1 cellular context compared by ENCODE assay signal in the genomic region with DNA sequence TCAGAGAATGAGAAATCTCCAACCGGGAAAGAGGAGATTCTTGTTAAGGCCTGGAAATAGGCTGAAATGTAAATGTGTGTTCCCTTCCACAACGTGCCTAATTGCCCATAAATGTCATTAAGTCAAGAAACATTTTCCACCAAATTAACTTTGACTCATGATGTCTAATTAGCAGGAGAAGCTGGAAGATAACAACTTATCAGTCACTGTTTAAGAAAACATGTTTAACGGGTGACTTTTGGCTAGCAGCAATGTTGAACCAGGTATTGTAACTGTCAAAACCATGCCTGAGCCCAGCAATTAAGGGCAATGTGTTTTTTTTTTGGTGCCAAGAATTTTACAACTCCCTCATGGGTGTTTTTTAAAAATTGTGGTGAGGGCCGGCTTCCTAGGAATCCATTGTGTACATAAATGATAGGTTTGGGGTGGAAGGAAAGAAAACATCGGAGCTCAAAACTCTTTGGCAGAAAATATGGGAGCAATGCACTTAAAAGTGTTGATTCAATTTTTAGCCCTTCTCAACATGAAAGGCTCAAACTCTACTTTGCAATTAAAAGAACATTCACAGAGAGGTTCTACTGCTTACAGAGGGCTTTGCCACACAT.
A peak's percentile ranks its signal among the peaks of the same experiment; 100 is the strongest.
TF ChIP-seq lines count a peak whose summit lies in the region.

No MANE protein-coding gene starts in this region.

TF ChIP-seq in HEK293, 187 proteins besides CTCF, POLR2A, EP300 and RAD21 (continued from another document):
- peak; percentile 100 for TF ChIP-seq OSR2 (tag by site-specific recombination; IDR thresholded peaks at IDR 0.05)
- peak; percentile 98 for TF ChIP-seq WT1 (tag by site-specific recombination; IDR thresholded peaks at IDR 0.05)
- TF ChIP-seq SP7 (tag by site-specific recombination; IDR thresholded peaks at IDR 0.05), result peak; percentile 100
- TF ChIP-seq ZSCAN16 (tag by site-specific recombination; IDR thresholded peaks at IDR 0.05), result peak; percentile 29; the same call in 1 of the 2 replicates
- peak; percentile 45; the same call in 1 of the 2 replicates for TF ChIP-seq ZBTB17 (tag by site-specific recombination; IDR thresholded peaks at IDR 0.05)
- peak; percentile 83 for TF ChIP-seq KLF8 (tag by site-specific recombination; IDR thresholded peaks at IDR 0.05)
- peak; percentile 83 for TF ChIP-seq ZNF391 (tag by site-specific recombination; IDR thresholded peaks at IDR 0.05; ENCODE audit: borderline replicate concordance, low read depth)
- TF ChIP-seq ZNF239 (tag by site-specific recombination; IDR thresholded peaks at IDR 0.05), result peak; percentile 88; the same call in 1 of the 2 replicates
- peak; percentile 41; the same call in 1 of the 2 replicates for TF ChIP-seq ZBTB6 (tag by site-specific recombination; IDR thresholded peaks at IDR 0.05)
- TF ChIP-seq, protein P1, sequence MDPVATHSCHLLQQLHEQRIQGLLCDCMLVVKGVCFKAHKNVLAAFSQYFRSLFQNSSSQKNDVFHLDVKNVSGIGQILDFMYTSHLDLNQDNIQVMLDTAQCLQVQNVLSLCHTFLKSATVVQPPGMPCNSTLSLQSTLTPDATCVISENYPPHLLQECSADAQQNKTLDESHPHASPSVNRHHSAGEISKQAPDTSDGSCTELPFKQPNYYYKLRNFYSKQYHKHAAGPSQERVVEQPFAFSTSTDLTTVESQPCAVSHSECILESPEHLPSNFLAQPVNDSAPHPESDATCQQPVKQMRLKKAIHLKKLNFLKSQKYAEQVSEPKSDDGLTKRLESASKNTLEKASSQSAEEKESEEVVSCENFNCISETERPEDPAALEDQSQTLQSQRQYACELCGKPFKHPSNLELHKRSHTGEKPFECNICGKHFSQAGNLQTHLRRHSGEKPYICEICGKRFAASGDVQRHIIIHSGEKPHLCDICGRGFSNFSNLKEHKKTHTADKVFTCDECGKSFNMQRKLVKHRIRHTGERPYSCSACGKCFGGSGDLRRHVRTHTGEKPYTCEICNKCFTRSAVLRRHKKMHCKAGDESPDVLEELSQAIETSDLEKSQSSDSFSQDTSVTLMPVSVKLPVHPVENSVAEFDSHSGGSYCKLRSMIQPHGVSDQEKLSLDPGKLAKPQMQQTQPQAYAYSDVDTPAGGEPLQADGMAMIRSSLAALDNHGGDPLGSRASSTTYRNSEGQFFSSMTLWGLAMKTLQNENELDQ (tag by site-specific recombination; IDR thresholded peaks at IDR 0.05; ENCODE audit: low read depth), result peak; percentile 57; the same call in 1 of the 2 replicates
- TF ChIP-seq, protein P2, sequence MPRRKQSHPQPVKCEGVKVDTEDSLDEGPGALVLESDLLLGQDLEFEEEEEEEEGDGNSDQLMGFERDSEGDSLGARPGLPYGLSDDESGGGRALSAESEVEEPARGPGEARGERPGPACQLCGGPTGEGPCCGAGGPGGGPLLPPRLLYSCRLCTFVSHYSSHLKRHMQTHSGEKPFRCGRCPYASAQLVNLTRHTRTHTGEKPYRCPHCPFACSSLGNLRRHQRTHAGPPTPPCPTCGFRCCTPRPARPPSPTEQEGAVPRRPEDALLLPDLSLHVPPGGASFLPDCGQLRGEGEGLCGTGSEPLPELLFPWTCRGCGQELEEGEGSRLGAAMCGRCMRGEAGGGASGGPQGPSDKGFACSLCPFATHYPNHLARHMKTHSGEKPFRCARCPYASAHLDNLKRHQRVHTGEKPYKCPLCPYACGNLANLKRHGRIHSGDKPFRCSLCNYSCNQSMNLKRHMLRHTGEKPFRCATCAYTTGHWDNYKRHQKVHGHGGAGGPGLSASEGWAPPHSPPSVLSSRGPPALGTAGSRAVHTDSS (tag by site-specific recombination; IDR thresholded peaks at IDR 0.05), result peak; percentile 44; the same call in 1 of the 2 replicates
- 0 out of 2 replicates have a peak, but pooled peaks have one; percentile 14 for TF ChIP-seq ZNF664 (tag by site-specific recombination; IDR thresholded peaks at IDR 0.05)
- 0 out of 2 replicates have a peak, but pooled peaks have one; percentile 5 for TF ChIP-seq ZNF354C (tag by site-specific recombination; IDR thresholded peaks at IDR 0.05; ENCODE audit: borderline replicate concordance, low read depth)
- peak; percentile 98 for TF ChIP-seq FEZF1 (tag by site-specific recombination; IDR thresholded peaks at IDR 0.05)
- 0 out of 2 replicates have a peak, but pooled peaks have one; percentile 59 for TF ChIP-seq ZNF324 (tag by site-specific recombination; IDR thresholded peaks at IDR 0.05)
- no peak for TF ChIP-seq ZNF335 (tag by site-specific recombination; conservative IDR thresholded peaks at IDR 0.05)
- TF ChIP-seq, protein P3, sequence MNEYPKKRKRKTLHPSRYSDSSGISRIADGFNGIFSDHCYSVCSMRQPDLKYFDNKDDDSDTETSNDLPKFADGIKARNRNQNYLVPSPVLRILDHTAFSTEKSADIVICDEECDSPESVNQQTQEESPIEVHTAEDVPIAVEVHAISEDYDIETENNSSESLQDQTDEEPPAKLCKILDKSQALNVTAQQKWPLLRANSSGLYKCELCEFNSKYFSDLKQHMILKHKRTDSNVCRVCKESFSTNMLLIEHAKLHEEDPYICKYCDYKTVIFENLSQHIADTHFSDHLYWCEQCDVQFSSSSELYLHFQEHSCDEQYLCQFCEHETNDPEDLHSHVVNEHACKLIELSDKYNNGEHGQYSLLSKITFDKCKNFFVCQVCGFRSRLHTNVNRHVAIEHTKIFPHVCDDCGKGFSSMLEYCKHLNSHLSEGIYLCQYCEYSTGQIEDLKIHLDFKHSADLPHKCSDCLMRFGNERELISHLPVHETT (tag by site-specific recombination; IDR thresholded peaks at IDR 0.05), result peak; percentile 95
- TF ChIP-seq ZNF596 (tag by site-specific recombination; IDR thresholded peaks at IDR 0.05), result peak; percentile 59
- TF ChIP-seq ZNF529 (tag by site-specific recombination; IDR thresholded peaks at IDR 0.05; ENCODE audit: insufficient replicate concordance), result no peak
- TF ChIP-seq KLF16 (tag by site-specific recombination; IDR thresholded peaks at IDR 0.05), result peak; percentile 80
- TF ChIP-seq GLIS1 (tag by site-specific recombination; IDR thresholded peaks at IDR 0.05), result peak; percentile 64
- no peak for TF ChIP-seq ZNF555 (tag by site-specific recombination; conservative IDR thresholded peaks at IDR 0.05)
- 0 out of 2 replicates have a peak, but pooled peaks have one; percentile 8 for TF ChIP-seq ZNF221 (tag by site-specific recombination; IDR thresholded peaks at IDR 0.05; ENCODE audit: borderline replicate concordance)
- TF ChIP-seq, protein P4, sequence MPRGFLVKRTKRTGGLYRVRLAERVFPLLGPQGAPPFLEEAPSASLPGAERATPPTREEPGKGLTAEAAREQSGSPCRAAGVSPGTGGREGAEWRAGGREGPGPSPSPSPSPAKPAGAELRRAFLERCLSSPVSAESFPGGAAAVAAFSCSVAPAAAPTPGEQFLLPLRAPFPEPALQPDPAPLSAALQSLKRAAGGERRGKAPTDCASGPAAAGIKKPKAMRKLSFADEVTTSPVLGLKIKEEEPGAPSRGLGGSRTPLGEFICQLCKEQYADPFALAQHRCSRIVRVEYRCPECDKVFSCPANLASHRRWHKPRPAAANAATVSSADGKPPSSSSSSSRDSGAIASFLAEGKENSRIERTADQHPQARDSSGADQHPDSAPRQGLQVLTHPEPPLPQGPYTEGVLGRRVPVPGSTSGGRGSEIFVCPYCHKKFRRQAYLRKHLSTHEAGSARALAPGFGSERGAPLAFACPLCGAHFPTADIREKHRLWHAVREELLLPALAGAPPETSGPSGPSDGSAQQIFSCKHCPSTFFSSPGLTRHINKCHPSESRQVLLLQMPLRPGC (tag by site-specific recombination; IDR thresholded peaks at IDR 0.05), result peak; percentile 94
- TF ChIP-seq, protein P5, sequence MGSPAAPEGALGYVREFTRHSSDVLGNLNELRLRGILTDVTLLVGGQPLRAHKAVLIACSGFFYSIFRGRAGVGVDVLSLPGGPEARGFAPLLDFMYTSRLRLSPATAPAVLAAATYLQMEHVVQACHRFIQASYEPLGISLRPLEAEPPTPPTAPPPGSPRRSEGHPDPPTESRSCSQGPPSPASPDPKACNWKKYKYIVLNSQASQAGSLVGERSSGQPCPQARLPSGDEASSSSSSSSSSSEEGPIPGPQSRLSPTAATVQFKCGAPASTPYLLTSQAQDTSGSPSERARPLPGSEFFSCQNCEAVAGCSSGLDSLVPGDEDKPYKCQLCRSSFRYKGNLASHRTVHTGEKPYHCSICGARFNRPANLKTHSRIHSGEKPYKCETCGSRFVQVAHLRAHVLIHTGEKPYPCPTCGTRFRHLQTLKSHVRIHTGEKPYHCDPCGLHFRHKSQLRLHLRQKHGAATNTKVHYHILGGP (tag by site-specific recombination; IDR thresholded peaks at IDR 0.05), result peak; percentile 66; the same call in 1 of the 2 replicates
- peak; percentile 86 for TF ChIP-seq IKZF3 (tag by site-specific recombination; IDR thresholded peaks at IDR 0.05)
- TF ChIP-seq, protein P6, sequence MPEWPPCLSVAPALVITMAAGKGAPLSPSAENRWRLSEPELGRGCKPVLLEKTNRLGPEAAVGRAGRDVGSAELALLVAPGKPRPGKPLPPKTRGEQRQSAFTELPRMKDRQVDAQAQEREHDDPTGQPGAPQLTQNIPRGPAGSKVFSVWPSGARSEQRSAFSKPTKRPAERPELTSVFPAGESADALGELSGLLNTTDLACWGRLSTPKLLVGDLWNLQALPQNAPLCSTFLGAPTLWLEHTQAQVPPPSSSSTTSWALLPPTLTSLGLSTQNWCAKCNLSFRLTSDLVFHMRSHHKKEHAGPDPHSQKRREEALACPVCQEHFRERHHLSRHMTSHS (tag by site-specific recombination; IDR thresholded peaks at IDR 0.05), result no peak
- TF ChIP-seq GLIS2 (tag by site-specific recombination; IDR thresholded peaks at IDR 0.05), result no peak
- TF ChIP-seq, protein P7, sequence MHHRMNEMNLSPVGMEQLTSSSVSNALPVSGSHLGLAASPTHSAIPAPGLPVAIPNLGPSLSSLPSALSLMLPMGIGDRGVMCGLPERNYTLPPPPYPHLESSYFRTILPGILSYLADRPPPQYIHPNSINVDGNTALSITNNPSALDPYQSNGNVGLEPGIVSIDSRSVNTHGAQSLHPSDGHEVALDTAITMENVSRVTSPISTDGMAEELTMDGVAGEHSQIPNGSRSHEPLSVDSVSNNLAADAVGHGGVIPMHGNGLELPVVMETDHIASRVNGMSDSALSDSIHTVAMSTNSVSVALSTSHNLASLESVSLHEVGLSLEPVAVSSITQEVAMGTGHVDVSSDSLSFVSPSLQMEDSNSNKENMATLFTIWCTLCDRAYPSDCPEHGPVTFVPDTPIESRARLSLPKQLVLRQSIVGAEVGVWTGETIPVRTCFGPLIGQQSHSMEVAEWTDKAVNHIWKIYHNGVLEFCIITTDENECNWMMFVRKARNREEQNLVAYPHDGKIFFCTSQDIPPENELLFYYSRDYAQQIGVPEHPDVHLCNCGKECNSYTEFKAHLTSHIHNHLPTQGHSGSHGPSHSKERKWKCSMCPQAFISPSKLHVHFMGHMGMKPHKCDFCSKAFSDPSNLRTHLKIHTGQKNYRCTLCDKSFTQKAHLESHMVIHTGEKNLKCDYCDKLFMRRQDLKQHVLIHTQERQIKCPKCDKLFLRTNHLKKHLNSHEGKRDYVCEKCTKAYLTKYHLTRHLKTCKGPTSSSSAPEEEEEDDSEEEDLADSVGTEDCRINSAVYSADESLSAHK (tag by site-specific recombination; IDR thresholded peaks at IDR 0.05), result peak; percentile 94
- TF ChIP-seq ZNF2 (tag by site-specific recombination; IDR thresholded peaks at IDR 0.05), result peak; percentile 83
- TF ChIP-seq ZEB2 (tag by site-specific recombination; IDR thresholded peaks at IDR 0.05), result peak; percentile 72
- TF ChIP-seq ZNF148 (tag by site-specific recombination; IDR thresholded peaks at IDR 0.05; ENCODE audit: borderline replicate concordance), result no peak
- no peak for TF ChIP-seq ZNF157 (tag by site-specific recombination; IDR thresholded peaks at IDR 0.05)
- 0 out of 2 replicates have a peak, but pooled peaks have one; percentile 15 for TF ChIP-seq TRIM28 (IDR thresholded peaks at IDR 0.05; ENCODE audit: borderline replicate concordance, low read length)
- no peak for TF ChIP-seq ZNF768 (tag by site-specific recombination; IDR thresholded peaks at IDR 0.05)
